15 cellular contexts compared by ENCODE assay signal in the genomic region with DNA sequence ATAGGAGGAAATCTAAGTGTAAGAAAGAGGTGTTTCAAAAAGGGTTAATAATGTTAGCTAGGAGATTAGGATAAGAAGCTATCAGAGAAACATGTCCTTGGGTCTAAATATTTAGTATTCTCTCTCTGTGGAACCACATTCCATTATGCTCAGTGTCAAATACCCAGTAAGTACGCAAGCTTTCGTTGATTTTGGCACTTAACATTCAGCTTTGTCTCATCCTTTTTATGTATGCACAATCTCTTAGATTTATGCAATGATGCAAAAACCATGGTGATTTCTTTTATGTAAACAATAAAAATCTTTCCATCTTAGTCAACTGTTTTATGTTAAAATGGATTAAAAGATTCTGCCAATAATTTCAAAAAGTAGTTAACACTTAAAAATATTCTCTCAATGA.
DNase-seq lines count a peak whose midpoint lies in the region; FAIRE-seq lines count a peak whose summit lies in the region.
"Had no signal": no experiment of that assay in that cellular context is flagged by ENCODE, and none has a peak within 500 bp of the region (broad histone marks: within the 10 kb centered on the region; RNA-seq: fewer than 3 reads in every experiment).

No MANE protein-coding gene starts in this region.

- DNase-seq in M059J (ENCODE audit: low read depth): peak; percentile 10
- peak; percentile 75 for DNase-seq in fibroblast of peridontal ligament (ENCODE audit: extremely low read depth)
- peak; percentile 27 for DNase-seq in stromal cell of bone marrow (ENCODE audit: low read depth)
- no peak for DNase-seq in GM19238 (ENCODE audit: insufficient read length, low spot score)
- no peak for DNase-seq in activated CD8-positive, alpha-beta memory T cell treated with anti-CD3 and anti-CD28 coated beads for 24 hours
- DNase-seq in inferior parietal cortex (ENCODE audit: extremely low spot score): no peak
- DNase-seq: CD8-positive, alpha-beta T cell; COR-L47; DMS153; GF-D8; GM23248 had no signal

- peak; percentile 66 for FAIRE-seq in colon (lab: Jason Lieb, UNC)
- FAIRE-seq: A204.1, D721Med, H54 had no signal

Comparison
In these comparisons a context has a peak if more than half of its experiments do, and no peak if none do; other contexts are left out.
1. DNase-seq: peak in M059J (single experiment), fibroblast of peridontal ligament (single experiment) and stromal cell of bone marrow (single experiment); none in GM19238 (single experiment), activated CD8-positive, alpha-beta memory T cell treated with anti-CD3 and anti-CD28 coated beads for 24 hours (single experiment) and inferior parietal cortex (single experiment).